Comparison of ENCODE assay signal across 21 cellular contexts in the genomic region with DNA sequence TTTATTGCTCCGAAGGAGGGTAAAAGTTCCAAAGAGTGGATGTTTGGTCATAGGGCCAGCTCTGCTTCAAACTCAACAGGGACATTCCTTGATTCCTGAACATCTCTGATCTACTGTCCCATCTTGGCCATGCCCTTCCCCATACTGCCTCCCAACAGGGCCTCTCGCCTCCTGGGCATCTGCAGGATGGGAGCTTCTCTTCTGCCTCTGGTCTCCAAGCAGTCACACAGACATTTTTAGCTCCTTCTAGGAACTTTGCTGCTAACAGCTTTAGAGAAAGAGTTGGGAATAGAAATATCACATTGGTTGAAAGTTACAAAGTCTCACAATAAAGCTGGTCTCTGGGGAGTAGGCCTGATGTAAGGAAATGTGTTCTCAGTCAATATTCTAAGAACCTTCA. TPM values are rescaled to one million over a fixed set of nuclear protein-coding genes. Genes with fewer than 3 reads are reported as not detected.
DNase-seq lines count a peak whose midpoint lies in the region; ATAC-seq and TF ChIP-seq lines count a peak whose summit lies in the region.
"Had no signal": no experiment of that assay in that cellular context is flagged by ENCODE, and none has a peak within 500 bp of the region (broad histone marks: within the 10 kb centered on the region; RNA-seq: fewer than 3 reads in every experiment).

No MANE protein-coding gene starts in this region.

- peak; percentile 2 to 3 for ATAC-seq in natural killer cell treated with Interleukin-12 subunit alpha and Interleukin-12 subunit beta and Interleukin-15 and Interleukin-18, amount 100 ng/mL, for 72 hours
- ATAC-seq in natural killer cell: no peak
- ATAC-seq in gastroesophageal sphincter: no peak
- ATAC-seq in HG03469 (IDR thresholded peaks at IDR 0.05; ENCODE audit: unreplicated experiment): no peak

- H3K4me3 Mint-ChIP-seq in natural killer cell treated with Interleukin-12 subunit alpha and Interleukin-12 subunit beta and Interleukin-15 and Interleukin-18, amount 100 ng/mL, for 72 hours: peak overlapping the region; percentile 70
- H3K4me3 Mint-ChIP-seq in natural killer cell (no peak overlapping the region), immature natural killer cell (no peak overlapping the region)
- H3K4me3 Mint-ChIP-seq: CD8-positive, alpha-beta memory T cell had no signal

- TF ChIP-seq EP300 in gastroesophageal sphincter (IDR thresholded peaks at IDR 0.05): no peak

- H3K27me3 Mint-ChIP-seq in natural killer cell treated with Interleukin-12 subunit alpha and Interleukin-12 subunit beta and Interleukin-15 and Interleukin-18, amount 100 ng/mL, for 72 hours: no peaks in the 10 kb centered on the region
- H3K27me3 Mint-ChIP-seq in natural killer cell (ENCODE audit: low read depth in 2 of 2) (peaks cover 3 to 7% of the 10 kb centered on the region in 2 donors), immature natural killer cell (ENCODE audit: low read depth in 3 of 3) (peaks cover 0 to 2% (median 0%) of the 10 kb centered on the region in 3 donors)

- no peak for TF ChIP-seq POLR2A in gastroesophageal sphincter (IDR thresholded peaks at IDR 0.05)

- intact Hi-C loops in natural killer cell (cut with micrococcal nuclease): no loop called here

- H3K36me3 Mint-ChIP-seq in natural killer cell treated with Interleukin-12 subunit alpha and Interleukin-12 subunit beta and Interleukin-15 and Interleukin-18, amount 100 ng/mL, for 72 hours: no peaks in the 10 kb centered on the region
- H3K36me3 Mint-ChIP-seq in natural killer cell (no peaks in the 10 kb centered on the region), immature natural killer cell (no peaks in the 10 kb centered on the region)
- H3K36me3 Mint-ChIP-seq: CD4-positive, CD25-positive, alpha-beta regulatory T cell; CD8-positive, alpha-beta memory T cell had no signal

- H3K27me3 ChIP-seq in gastroesophageal sphincter: no peaks in the 10 kb centered on the region
- H3K27me3 ChIP-seq in stomach smooth muscle (ENCODE audit: control insufficient read depth in 1 of 2, insufficient read depth in 2 of 2, low read length in 2 of 2): no peaks in the 10 kb centered on the region

- TF ChIP-seq CTCF in natural killer cell (IDR thresholded peaks at IDR 0.05): no peak
- TF ChIP-seq CTCF in gastroesophageal sphincter (IDR thresholded peaks at IDR 0.05): no peak

- peaks cover 11 to 36% of the 10 kb centered on the region in 2 donors for H3K4me1 Mint-ChIP-seq in natural killer cell treated with Interleukin-12 subunit alpha and Interleukin-12 subunit beta and Interleukin-15 and Interleukin-18, amount 100 ng/mL, for 72 hours (ENCODE audit: low read depth in 2 of 2)
- H3K4me1 Mint-ChIP-seq in natural killer cell (no peaks in the 10 kb centered on the region), immature natural killer cell (no peaks in the 10 kb centered on the region)
- H3K4me1 Mint-ChIP-seq: CD4-positive, CD25-positive, alpha-beta regulatory T cell; CD8-positive, alpha-beta memory T cell had no signal

- no peaks in the 10 kb centered on the region for H3K9me3 Mint-ChIP-seq in natural killer cell treated with Interleukin-12 subunit alpha and Interleukin-12 subunit beta and Interleukin-15 and Interleukin-18, amount 100 ng/mL, for 72 hours
- H3K9me3 Mint-ChIP-seq in natural killer cell (no peaks in the 10 kb centered on the region), immature natural killer cell (no peaks in the 10 kb centered on the region)
- H3K9me3 Mint-ChIP-seq: CD4-positive, CD25-positive, alpha-beta regulatory T cell; CD8-positive, alpha-beta memory T cell had no signal

- peaks cover 5 to 73% of the 10 kb centered on the region in 2 donors for H3K36me3 ChIP-seq in gastroesophageal sphincter
- peaks cover 59 to 71% of the 10 kb centered on the region in 2 donors for H3K36me3 ChIP-seq in stomach smooth muscle (ENCODE audit: control insufficient read depth in 2 of 2, insufficient read depth in 2 of 2, low read length in 2 of 2)
- H3K36me3 ChIP-seq: HAP-1 had no signal

- H3K9me3 ChIP-seq in gastroesophageal sphincter (no peaks in the 10 kb centered on the region), stomach smooth muscle (ENCODE audit: control insufficient read depth in 2 of 2, low read length in 2 of 2) (no peaks in the 10 kb centered on the region)
- H3K9me3 ChIP-seq: HAP-1 had no signal

- H3K4me3 ChIP-seq in gastroesophageal sphincter (no peak overlapping the region), stomach smooth muscle (ENCODE audit: low read length in 2 of 2) (no peak overlapping the region)
- H3K4me3 ChIP-seq: GM23248, HAP-1 had no signal

- no peak for DNase-seq in natural killer cell treated with Interleukin-12 subunit alpha and Interleukin-12 subunit beta and Interleukin-15 and Interleukin-18, amount 100 ng/mL, for 72 hours (ENCODE audit: low spot score)
- DNase-seq in natural killer cell: no peak
- no peak for DNase-seq in immature natural killer cell
- DNase-seq in NCI-H526 (lab: John Stamatoyannopoulos, UW): no peak
- DNase-seq: 8988T; C1 segment of cervical spinal cord; CD4-positive, CD25-positive, alpha-beta regulatory T cell; CD8-positive, alpha-beta memory T cell; COR-L47; DMS 273 treated with DMSO at 0.1 percent for 48 hours; DMS53; DND-41; EL; GM23248; IMR-90 had no signal

- no peak overlapping the region for H3K9ac ChIP-seq in stomach smooth muscle (ENCODE audit: low read length in 2 of 2)
- H3K9ac ChIP-seq: GM23248 had no signal

- 0% methylated on average over 1 of the region's 2 CpGs for WGBS in gastroesophageal sphincter (ENCODE audit: low coverage in 1 of 2), 2 donors

- H3K27ac ChIP-seq in gastroesophageal sphincter (peak overlapping the region in 3 of 4 donors; percentile 15 to 77 (median 53)), stomach smooth muscle (ENCODE audit: low read length) (peak overlapping the region; percentile 49)
- H3K27ac ChIP-seq: GM23248 had no signal

- peaks cover 0 to 10% (median 0%) of the 10 kb centered on the region in 3 donors for H3K4me1 ChIP-seq in gastroesophageal sphincter
- no peaks in the 10 kb centered on the region for H3K4me1 ChIP-seq in stomach smooth muscle (ENCODE audit: control insufficient read depth, insufficient read depth, low read length)
- H3K4me1 ChIP-seq: HAP-1 had no signal

- peak overlapping the region; percentile 88 to 89 for H3K27ac Mint-ChIP-seq in natural killer cell treated with Interleukin-12 subunit alpha and Interleukin-12 subunit beta and Interleukin-15 and Interleukin-18, amount 100 ng/mL, for 72 hours
- H3K27ac Mint-ChIP-seq in natural killer cell (peak overlapping the region in 1 of 2 donors; percentile 53), immature natural killer cell (no peak overlapping the region)
- H3K27ac Mint-ChIP-seq: CD4-positive, CD25-positive, alpha-beta regulatory T cell had no signal

RNA-seq across cellular contexts. Expression of gene DGUOK, which starts 9.4 kb away (rescaled TPM):
- 10 to 100 TPM; 87.1 to 92.6 TPM for total RNA-seq in natural killer cell treated with Interleukin-12 subunit alpha and Interleukin-12 subunit beta and Interleukin-15 and Interleukin-18, amount 100 ng/mL, for 72 hours
- total RNA-seq in natural killer cell (10 to 100 TPM; 47.6 to 56.8 (median 54.8) TPM), gastroesophageal sphincter (10 to 100 TPM; 32.6 to 61.3 (median 38.6) TPM)
- polyA plus RNA-seq in immature natural killer cell: 100 to 1,000 TPM; 207 to 245 (median 223) TPM

RNA-seq across cellular contexts. Expression of gene ACTG2, which starts 24.5 kb away (rescaled TPM):
- not detected for total RNA-seq in natural killer cell treated with Interleukin-12 subunit alpha and Interleukin-12 subunit beta and Interleukin-15 and Interleukin-18, amount 100 ng/mL, for 72 hours
- total RNA-seq in natural killer cell: not detected
- 1,000 to 10,000 TPM; 2,261 to 5,929 (median 3,123) TPM for total RNA-seq in gastroesophageal sphincter
- polyA plus RNA-seq in immature natural killer cell: not detected
- total RNA-seq: CD8-positive, alpha-beta memory T cell; G401; GM23248; H4 had no signal
- polyA plus RNA-seq: CD8-positive, alpha-beta memory T cell; GM23248 had no signal

Comparison
In these comparisons a context has a peak if more than half of its experiments do, and no peak if none do; other contexts are left out.
1. ATAC-seq: peak in natural killer cell treated with Interleukin-12 subunit alpha and Interleukin-12 subunit beta and Interleukin-15 and Interleukin-18, amount 100 ng/mL, for 72 hours (2 of 2); none in natural killer cell (0 of 3), gastroesophageal sphincter (single experiment) and HG03469 (single experiment).
2. H3K27ac Mint-ChIP-seq: peak in natural killer cell treated with Interleukin-12 subunit alpha and Interleukin-12 subunit beta and Interleukin-15 and Interleukin-18, amount 100 ng/mL, for 72 hours (2 of 2); none in immature natural killer cell (0 of 6).
3. RNA of gene ACTG2, which starts 24.5 kb away (total RNA-seq): 2,261 to 5,929 TPM in gastroesophageal sphincter; not detected in natural killer cell treated with Interleukin-12 subunit alpha and Interleukin-12 subunit beta and Interleukin-15 and Interleukin-18, amount 100 ng/mL, for 72 hours and not detected in natural killer cell; every median in the first group is over 1,000 times any median in the second.